Comparison of ENCODE assay signal across 8 cellular contexts in the genomic region with DNA sequence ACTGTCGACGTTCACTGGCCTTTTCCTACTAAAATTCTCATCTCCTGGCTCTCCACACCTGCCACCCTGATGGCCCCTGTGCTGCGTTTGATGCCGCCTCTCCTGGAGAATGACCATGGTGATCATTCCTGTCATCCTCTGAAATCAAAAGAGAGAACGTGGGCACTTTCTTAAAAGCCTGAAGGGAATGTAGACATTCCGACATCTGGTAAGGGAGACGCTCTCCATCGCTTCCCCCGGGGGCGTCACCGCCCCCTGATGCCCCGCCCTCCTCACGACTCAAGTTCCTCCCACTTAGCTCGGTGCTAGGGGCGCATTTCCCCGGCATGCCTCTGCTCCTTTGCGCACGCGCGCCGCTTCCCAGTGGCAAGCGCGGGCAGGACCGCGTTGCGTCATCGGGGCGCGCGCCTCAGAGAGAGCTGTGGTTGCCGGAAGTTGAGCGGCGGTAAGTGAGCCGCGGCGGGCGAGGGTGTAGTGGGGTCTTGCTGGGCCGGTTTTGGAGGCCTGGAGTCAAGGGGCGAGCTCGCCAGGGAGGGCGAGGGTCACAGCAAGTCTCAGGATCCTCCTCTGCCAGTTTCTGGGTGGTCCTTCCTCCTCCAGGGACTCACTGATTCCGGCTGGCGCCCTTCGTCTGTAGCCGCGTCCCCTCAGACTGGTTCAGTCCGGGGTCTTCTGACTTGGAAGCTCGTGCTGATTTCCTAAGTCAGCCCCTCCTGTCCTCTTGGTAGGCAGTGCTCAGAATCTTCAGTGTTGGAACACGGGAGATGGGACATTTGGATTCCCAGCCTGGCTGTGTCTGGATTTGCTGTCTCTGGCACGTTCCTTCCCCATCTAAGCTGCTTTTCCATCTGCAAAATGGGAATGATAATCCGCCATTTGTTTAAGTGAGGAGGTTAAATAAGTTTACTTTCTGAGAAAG. TPM values are rescaled to one million over a fixed set of nuclear protein-coding genes. Genes with fewer than 3 reads are reported as not detected.
DNase-seq lines count a peak whose midpoint lies in the region; ATAC-seq, FAIRE-seq and TF ChIP-seq lines count a peak whose summit lies in the region.

Gene ATG7 (plus strand): TSS at position 412 of the 919 bp plus-strand sequence. CDS start 26,299 bp downstream, outside the sequence.

- no peak for FAIRE-seq in D721Med (lab: Jason Lieb, UNC)

- DNase-seq in D721Med (ENCODE audit: insufficient read length, low spot score) (peak; percentile 87), HuH-7 (ENCODE audit: low spot score) (peak; percentile 98), endothelial cell (ENCODE audit: low spot score) (peak; percentile 98), midbrain (lab: John Stamatoyannopoulos, UW) (peak; percentile 96)
- DNase-seq in activated CD8-positive, alpha-beta memory T cell treated with anti-CD3 and anti-CD28 coated beads, Interleukin-2, amount 50 U/mL, for 48 hours, result peak; percentile 98
- DNase-seq in stimulated activated CD8-positive, alpha-beta memory T cell treated with anti-CD3 and anti-CD28 coated beads, Interleukin-2, amount 100 ng/mL, for 1 hour (ENCODE audit: low read depth in 2 of 2), result peak; percentile 93

- no peaks in the 10 kb centered on the region for H3K27me3 ChIP-seq in OCI-LY3 (ENCODE audit: low read depth, low read length)

- peak within 1 kb of the TSS; percentile 92 for H3K9ac ChIP-seq in OCI-LY3 (ENCODE audit: low read length)

- H3K4me1 Mint-ChIP-seq in endothelial cell (ENCODE audit: unreplicated experiment), result peaks cover 19% of the 10 kb centered on the region

- TF ChIP-seq CTCF in D721Med (IDR thresholded peaks at IDR 0.05; ENCODE audit: insufficient read depth, missing control alignments), result no peak
- TF ChIP-seq CTCF in OCI-LY3 (IDR thresholded peaks at IDR 0.05; ENCODE audit: low read depth, low read length), result no peak
- no peak for TF ChIP-seq CTCF in endothelial cell (IDR thresholded peaks at IDR 0.05; ENCODE audit: unreplicated experiment)

- H3K36me3 ChIP-seq in OCI-LY3 (replicated peaks; ENCODE audit: low read depth, low read length), result peaks cover 18% of the 10 kb centered on the region

- peak within 1 kb of the TSS; percentile 91 for H2AFZ ChIP-seq in OCI-LY3 (ENCODE audit: low read depth, low read length)

- H3K4me1 ChIP-seq in OCI-LY3 (ENCODE audit: low read length), result peaks cover 19% of the 10 kb centered on the region

- no peaks in the 10 kb centered on the region for H3K9me3 Mint-ChIP-seq in endothelial cell (ENCODE audit: unreplicated experiment)

- H3K27me3 Mint-ChIP-seq in endothelial cell (ENCODE audit: unreplicated experiment), result peaks cover 9% of the 10 kb centered on the region

- H3K4me3 Mint-ChIP-seq in endothelial cell (ENCODE audit: unreplicated experiment), result peak within 1 kb of the TSS; percentile 97

- no peaks in the 10 kb centered on the region for H3K9me3 ChIP-seq in OCI-LY3 (ENCODE audit: insufficient read depth, low read length)

- ATAC-seq in GM21515 (IDR thresholded peaks at IDR 0.05; ENCODE audit: unreplicated experiment), result peak; percentile 97

- H3K79me2 ChIP-seq in OCI-LY3 (ENCODE audit: low read length), result peaks cover 36% of the 10 kb centered on the region

- H4K20me1 ChIP-seq in OCI-LY3 (ENCODE audit: insufficient read depth, low read length), result no peaks in the 10 kb centered on the region

- peak within 1 kb of the TSS; percentile 99 for H3K4me3 ChIP-seq in OCI-LY3 (ENCODE audit: low read length)

- peaks cover 12% of the 10 kb centered on the region for H3K36me3 Mint-ChIP-seq in endothelial cell (ENCODE audit: low read depth, unreplicated experiment)

- H3K4me2 ChIP-seq in OCI-LY3 (ENCODE audit: low read length), result peak within 1 kb of the TSS; percentile 86

- peak within 1 kb of the TSS; percentile 27; the same call in 1 of the 2 replicates for H3K27ac ChIP-seq in OCI-LY3 (ENCODE audit: low read length)

- peak within 1 kb of the TSS; percentile 99 for H3K27ac Mint-ChIP-seq in endothelial cell (ENCODE audit: unreplicated experiment)

RNA-seq across cellular contexts. Expression of gene ATG7, which starts in this region (rescaled TPM):
- total RNA-seq in endothelial cell (ENCODE audit: unreplicated experiment), result 30.6 TPM

Comparison
In these comparisons a context has a peak if more than half of its experiments do, and no peak if none do; other contexts are left out.
1. Peak in every context shown above with its lines: DNase-seq, ATAC-seq, H3K4me3 ChIP-seq and H3K27ac ChIP-seq.